7 cellular contexts compared by ENCODE assay signal in the genomic region with DNA sequence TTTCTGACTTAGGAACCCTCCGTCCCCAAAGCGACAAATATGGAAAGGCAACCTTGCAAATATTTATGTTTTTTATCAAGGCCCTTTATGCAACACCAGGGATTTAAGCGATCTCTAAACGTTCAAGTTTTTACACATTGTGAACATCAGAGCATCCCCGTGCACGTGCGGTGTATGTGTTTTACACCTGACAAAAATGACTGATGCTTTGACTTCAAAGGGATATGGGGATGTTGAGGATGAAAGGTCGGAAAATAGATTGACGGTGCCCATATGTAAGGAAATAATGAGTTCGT. TPM values are rescaled to one million over a fixed set of nuclear protein-coding genes. Genes with fewer than 3 reads are reported as not detected.
DNase-seq lines count a peak whose midpoint lies in the region.

No MANE protein-coding gene starts in this region.

- peaks cover 3% of the 10 kb centered on the region for H3K36me3 Mint-ChIP-seq in activated naive CD8-positive, alpha-beta T cell
- H3K36me3 Mint-ChIP-seq in immature natural killer cell = no peaks in the 10 kb centered on the region

- no peaks in the 10 kb centered on the region for H3K9me3 Mint-ChIP-seq in activated naive CD8-positive, alpha-beta T cell (ENCODE audit: low read depth)
- no peaks in the 10 kb centered on the region for H3K9me3 Mint-ChIP-seq in immature natural killer cell

- DNase-seq in immature natural killer cell (no peak), DMS 273 (lab: John Stamatoyannopoulos, UW; ENCODE audit: unreplicated experiment) (no peak), NCI-H2029 treated with DMSO at 0.1 percent for 48 hours (lab: John Stamatoyannopoulos, UW) (no peak)
- DNase-seq in NK-92 treated with Interleukin-12 subunit alpha and Interleukin-12 subunit beta, amount 100 ng/mL, for 24 hours (lab: John Stamatoyannopoulos, UW) = no peak

- H3K4me3 Mint-ChIP-seq in activated naive CD8-positive, alpha-beta T cell = peak overlapping the region; percentile 72
- peak overlapping the region; percentile 72 to 86 (median 82) for H3K4me3 Mint-ChIP-seq in immature natural killer cell

- H3K9me3 ChIP-seq in HUES48 (ENCODE audit: control insufficient read depth, insufficient read depth, low read length) (no peaks in the 10 kb centered on the region), subcutaneous abdominal adipose tissue (ENCODE audit: control insufficient read depth in 5 of 5, low read length in 5 of 5) (no peaks in the 10 kb centered on the region)

- H3K36me3 ChIP-seq in HUES48 (ENCODE audit: control insufficient read depth, insufficient read depth, low read length) = no peaks in the 10 kb centered on the region
- no peaks in the 10 kb centered on the region for H3K36me3 ChIP-seq in subcutaneous abdominal adipose tissue (ENCODE audit: control insufficient read depth in 5 of 5, insufficient read depth in 5 of 5, low read length in 5 of 5)

- H3K4me3 ChIP-seq in HUES48 (ENCODE audit: low read depth, low read length) (peak overlapping the region; percentile 75), subcutaneous abdominal adipose tissue (ENCODE audit: low read depth in 1 of 5, low read length in 5 of 5) (peak overlapping the region; percentile 79 to 92 (median 88))

- H3K9ac ChIP-seq in HUES48 (ENCODE audit: low read depth, low read length) = peak overlapping the region; percentile 76
- peak overlapping the region; percentile 59 to 93 (median 90) for H3K9ac ChIP-seq in subcutaneous abdominal adipose tissue (ENCODE audit: low read length in 5 of 5)

- no peak overlapping the region for H3K27ac ChIP-seq in HUES48 (ENCODE audit: low read depth, low read length)
- H3K27ac ChIP-seq in subcutaneous abdominal adipose tissue (ENCODE audit: low read depth, low read length) = peak overlapping the region; percentile 99

- H3K4me1 ChIP-seq in HUES48 (ENCODE audit: control insufficient read depth, insufficient read depth, low read length) = peaks cover 12% of the 10 kb centered on the region; the same call in 1 of the 2 replicates
- H3K4me1 ChIP-seq in subcutaneous abdominal adipose tissue (ENCODE audit: control insufficient read depth in 5 of 5, insufficient read depth in 5 of 5, low read length in 5 of 5) = peaks cover 7 to 39% (median 38%) of the 10 kb centered on the region in 5 donors

- peak overlapping the region; percentile 3 for H3K27ac Mint-ChIP-seq in activated naive CD8-positive, alpha-beta T cell
- peak overlapping the region in 5 of 6 donors; percentile 14 to 90 (median 84) for H3K27ac Mint-ChIP-seq in immature natural killer cell

- H3K27me3 ChIP-seq in HUES48 (ENCODE audit: control insufficient read depth, insufficient read depth, low read length) (peaks cover 12% of the 10 kb centered on the region), subcutaneous abdominal adipose tissue (ENCODE audit: control insufficient read depth in 5 of 5, insufficient read depth in 4 of 5, low read length in 5 of 5) (no peaks in the 10 kb centered on the region)

- peaks cover 36% of the 10 kb centered on the region for H3K4me1 Mint-ChIP-seq in activated naive CD8-positive, alpha-beta T cell (ENCODE audit: low read depth)
- peaks cover 19 to 30% of the 10 kb centered on the region in 2 donors for H3K4me1 Mint-ChIP-seq in immature natural killer cell

- no peaks in the 10 kb centered on the region for H3K27me3 Mint-ChIP-seq in activated naive CD8-positive, alpha-beta T cell
- H3K27me3 Mint-ChIP-seq in immature natural killer cell (ENCODE audit: low read depth in 3 of 3) = peaks cover 5 to 13% (median 7%) of the 10 kb centered on the region in 3 donors

RNA-seq across cellular contexts. Expression of a gene that starts 0.8 kb away (rescaled TPM):
- polyA plus RNA-seq in immature natural killer cell = 1 to 10 TPM; 2.3 to 3.6 (median 3.0) TPM

RNA-seq across cellular contexts. Expression of a gene that starts 2.0 kb away (rescaled TPM):
- 10 to 100 TPM in 1 of 3 donors, 1 to 10 TPM in 2; 3.3 to 10.1 (median 7.4) TPM for polyA plus RNA-seq in immature natural killer cell
